ENCODE assay signal across 1 cellular context in genomic region chr10:105733919-105734318, GRCh38.
TF ChIP-seq lines count a peak whose summit lies in the region.

No MANE protein-coding gene starts in this region.

TF ChIP-seq in GM23338, 12 proteins besides CTCF, POLR2A, EP300 and RAD21 (continued from another document):
- TF ChIP-seq POLR2AphosphoS5 (IDR thresholded peaks at IDR 0.05; ENCODE audit: low read depth) (no peak), ETS1 (IDR thresholded peaks at IDR 0.05) (no peak), ZNF331 (CRISPR knock-in tag; IDR thresholded peaks at IDR 0.05; ENCODE audit: low read depth) (no peak), ZNF462 (CRISPR knock-in tag; IDR thresholded peaks at IDR 0.05) (no peak)
